Comparison of ENCODE assay signal across 8 cellular contexts in the genomic region with DNA sequence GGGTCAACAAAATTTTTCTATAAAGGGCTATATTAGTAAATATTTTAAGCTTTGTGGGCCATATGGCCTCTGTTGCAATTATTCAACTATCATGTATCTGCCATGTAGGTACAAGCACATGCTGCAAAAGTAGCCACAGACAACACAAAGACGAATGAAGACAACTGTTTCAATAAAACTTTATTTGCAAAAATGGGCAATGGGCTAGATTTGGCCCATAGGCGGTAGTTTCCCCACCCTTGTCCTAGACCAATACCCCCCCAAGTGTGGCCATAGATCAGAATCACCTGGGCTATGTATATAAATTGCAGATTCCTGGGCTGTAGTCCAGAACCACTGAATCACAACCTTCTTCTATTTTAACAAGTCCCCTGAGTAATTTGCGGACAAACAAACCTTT.
"Had no signal": no experiment of that assay in that cellular context is flagged by ENCODE, and none has a peak within 500 bp of the region (broad histone marks: within the 10 kb centered on the region; RNA-seq: fewer than 3 reads in every experiment).

No MANE protein-coding gene starts in this region.

- H3K27ac ChIP-seq: HL-60, KMS-11 had no signal

- H3K4me3 ChIP-seq: GM23338 had no signal

- H3K9ac ChIP-seq: KMS-11 had no signal

- DNase-seq: H7, HCEC 1CT, IMR-90, Karpas-422, KBM-7 had no signal

- H3K4me2 ChIP-seq: GM23338, KMS-11 had no signal

- H2AFZ ChIP-seq: GM23338 had no signal

- ATAC-seq: GM23338 had no signal
